In the genomic region with DNA sequence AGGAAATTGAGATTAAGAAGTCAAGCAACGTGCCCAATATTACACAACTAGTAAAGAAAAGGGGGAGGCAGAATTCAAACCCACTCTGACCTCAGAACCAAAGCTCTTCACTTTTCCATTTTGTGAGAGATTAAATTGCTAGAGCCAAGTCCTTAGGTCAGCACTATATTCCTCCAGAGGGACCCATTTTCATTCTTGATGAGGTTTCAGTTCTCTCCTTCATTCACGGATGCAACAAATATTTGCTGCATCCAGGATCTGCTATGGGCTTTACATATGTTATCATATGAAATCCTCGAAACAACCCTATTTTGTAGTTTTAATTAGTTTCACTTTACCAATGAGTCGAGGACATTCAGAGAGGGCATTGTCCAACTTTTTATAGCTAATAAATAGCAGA, we compare ENCODE assay signal across 3 cellular contexts.
A peak's percentile ranks its signal among the peaks of the same experiment; 100 is the strongest.
TF ChIP-seq lines count a peak whose summit lies in the region.

No MANE protein-coding gene starts in this region.

TF ChIP-seq in HCT116, 20 proteins besides CTCF, POLR2A, EP300 and RAD21 (continues in another document):
- TF ChIP-seq EZH2 (IDR thresholded peaks at IDR 0.05): no peak
- TF ChIP-seq SRF (IDR thresholded peaks at IDR 0.05; ENCODE audit: low read depth): no peak
- no peak for TF ChIP-seq ELF1 (IDR thresholded peaks at IDR 0.05; ENCODE audit: borderline replicate concordance, low read depth)
- no peak for TF ChIP-seq TCF7L2 (IDR thresholded peaks at IDR 0.05; ENCODE audit: borderline replicate concordance, extremely low read depth, insufficient read depth, insufficient read length)
- no peak for TF ChIP-seq SIN3A (IDR thresholded peaks at IDR 0.05; ENCODE audit: low read depth)
- TF ChIP-seq JUND (IDR thresholded peaks at IDR 0.05): no peak
- TF ChIP-seq YY1 (IDR thresholded peaks at IDR 0.05; ENCODE audit: extremely low read depth, insufficient replicate concordance, low read depth, low read length): no peak
- no peak for TF ChIP-seq SP1 (IDR thresholded peaks at IDR 0.05; ENCODE audit: low read depth)
- no peak for TF ChIP-seq ZNF274 (IDR thresholded peaks at IDR 0.05; ENCODE audit: low read depth, low read length)
- TF ChIP-seq EGR1 (IDR thresholded peaks at IDR 0.05; ENCODE audit: low read depth): no peak
- no peak for TF ChIP-seq EZH2phosphoT487 (IDR thresholded peaks at IDR 0.05; ENCODE audit: borderline replicate concordance)
- TF ChIP-seq, protein P1, sequence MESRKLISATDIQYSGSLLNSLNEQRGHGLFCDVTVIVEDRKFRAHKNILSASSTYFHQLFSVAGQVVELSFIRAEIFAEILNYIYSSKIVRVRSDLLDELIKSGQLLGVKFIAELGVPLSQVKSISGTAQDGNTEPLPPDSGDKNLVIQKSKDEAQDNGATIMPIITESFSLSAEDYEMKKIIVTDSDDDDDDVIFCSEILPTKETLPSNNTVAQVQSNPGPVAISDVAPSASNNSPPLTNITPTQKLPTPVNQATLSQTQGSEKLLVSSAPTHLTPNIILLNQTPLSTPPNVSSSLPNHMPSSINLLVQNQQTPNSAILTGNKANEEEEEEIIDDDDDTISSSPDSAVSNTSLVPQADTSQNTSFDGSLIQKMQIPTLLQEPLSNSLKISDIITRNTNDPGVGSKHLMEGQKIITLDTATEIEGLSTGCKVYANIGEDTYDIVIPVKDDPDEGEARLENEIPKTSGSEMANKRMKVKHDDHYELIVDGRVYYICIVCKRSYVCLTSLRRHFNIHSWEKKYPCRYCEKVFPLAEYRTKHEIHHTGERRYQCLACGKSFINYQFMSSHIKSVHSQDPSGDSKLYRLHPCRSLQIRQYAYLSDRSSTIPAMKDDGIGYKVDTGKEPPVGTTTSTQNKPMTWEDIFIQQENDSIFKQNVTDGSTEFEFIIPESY (IDR thresholded peaks at IDR 0.05; ENCODE audit: extremely low read depth, insufficient replicate concordance, low read length): no peak
- TF ChIP-seq, protein P2, sequence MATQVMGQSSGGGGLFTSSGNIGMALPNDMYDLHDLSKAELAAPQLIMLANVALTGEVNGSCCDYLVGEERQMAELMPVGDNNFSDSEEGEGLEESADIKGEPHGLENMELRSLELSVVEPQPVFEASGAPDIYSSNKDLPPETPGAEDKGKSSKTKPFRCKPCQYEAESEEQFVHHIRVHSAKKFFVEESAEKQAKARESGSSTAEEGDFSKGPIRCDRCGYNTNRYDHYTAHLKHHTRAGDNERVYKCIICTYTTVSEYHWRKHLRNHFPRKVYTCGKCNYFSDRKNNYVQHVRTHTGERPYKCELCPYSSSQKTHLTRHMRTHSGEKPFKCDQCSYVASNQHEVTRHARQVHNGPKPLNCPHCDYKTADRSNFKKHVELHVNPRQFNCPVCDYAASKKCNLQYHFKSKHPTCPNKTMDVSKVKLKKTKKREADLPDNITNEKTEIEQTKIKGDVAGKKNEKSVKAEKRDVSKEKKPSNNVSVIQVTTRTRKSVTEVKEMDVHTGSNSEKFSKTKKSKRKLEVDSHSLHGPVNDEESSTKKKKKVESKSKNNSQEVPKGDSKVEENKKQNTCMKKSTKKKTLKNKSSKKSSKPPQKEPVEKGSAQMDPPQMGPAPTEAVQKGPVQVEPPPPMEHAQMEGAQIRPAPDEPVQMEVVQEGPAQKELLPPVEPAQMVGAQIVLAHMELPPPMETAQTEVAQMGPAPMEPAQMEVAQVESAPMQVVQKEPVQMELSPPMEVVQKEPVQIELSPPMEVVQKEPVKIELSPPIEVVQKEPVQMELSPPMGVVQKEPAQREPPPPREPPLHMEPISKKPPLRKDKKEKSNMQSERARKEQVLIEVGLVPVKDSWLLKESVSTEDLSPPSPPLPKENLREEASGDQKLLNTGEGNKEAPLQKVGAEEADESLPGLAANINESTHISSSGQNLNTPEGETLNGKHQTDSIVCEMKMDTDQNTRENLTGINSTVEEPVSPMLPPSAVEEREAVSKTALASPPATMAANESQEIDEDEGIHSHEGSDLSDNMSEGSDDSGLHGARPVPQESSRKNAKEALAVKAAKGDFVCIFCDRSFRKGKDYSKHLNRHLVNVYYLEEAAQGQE (IDR thresholded peaks at IDR 0.05; ENCODE audit: low read depth): no peak
- TF ChIP-seq, protein P3, sequence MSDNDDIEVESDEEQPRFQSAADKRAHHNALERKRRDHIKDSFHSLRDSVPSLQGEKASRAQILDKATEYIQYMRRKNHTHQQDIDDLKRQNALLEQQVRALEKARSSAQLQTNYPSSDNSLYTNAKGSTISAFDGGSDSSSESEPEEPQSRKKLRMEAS (IDR thresholded peaks at IDR 0.05): no peak
- TF ChIP-seq, protein P4, sequence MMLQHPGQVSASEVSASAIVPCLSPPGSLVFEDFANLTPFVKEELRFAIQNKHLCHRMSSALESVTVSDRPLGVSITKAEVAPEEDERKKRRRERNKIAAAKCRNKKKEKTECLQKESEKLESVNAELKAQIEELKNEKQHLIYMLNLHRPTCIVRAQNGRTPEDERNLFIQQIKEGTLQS (IDR thresholded peaks at IDR 0.05): no peak

TF ChIP-seq in HepG2, 621 proteins besides CTCF, POLR2A, EP300 and RAD21:
- TF ChIP-seq, protein P5, sequence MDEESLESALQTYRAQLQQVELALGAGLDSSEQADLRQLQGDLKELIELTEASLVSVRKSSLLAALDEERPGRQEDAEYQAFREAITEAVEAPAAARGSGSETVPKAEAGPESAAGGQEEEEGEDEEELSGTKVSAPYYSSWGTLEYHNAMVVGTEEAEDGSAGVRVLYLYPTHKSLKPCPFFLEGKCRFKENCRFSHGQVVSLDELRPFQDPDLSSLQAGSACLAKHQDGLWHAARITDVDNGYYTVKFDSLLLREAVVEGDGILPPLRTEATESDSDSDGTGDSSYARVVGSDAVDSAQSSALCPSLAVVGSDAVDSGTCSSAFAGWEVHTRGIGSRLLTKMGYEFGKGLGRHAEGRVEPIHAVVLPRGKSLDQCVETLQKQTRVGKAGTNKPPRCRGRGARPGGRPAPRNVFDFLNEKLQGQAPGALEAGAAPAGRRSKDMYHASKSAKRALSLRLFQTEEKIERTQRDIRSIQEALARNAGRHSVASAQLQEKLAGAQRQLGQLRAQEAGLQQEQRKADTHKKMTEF (CRISPR knock-in tag; IDR thresholded peaks at IDR 0.05): no peak
- TF ChIP-seq ZNF570 (CRISPR knock-in tag; IDR thresholded peaks at IDR 0.05; ENCODE audit: borderline replicate concordance) (no peak), MAFK (conservative IDR thresholded peaks at IDR 0.05 in 1 of 2, IDR thresholded peaks at IDR 0.05 in 1 of 2; ENCODE audit: low read length in 2 of 2) (peak in 1 of 2 experiments; percentile 6; a peak in 1 of 4 replicates), NR2F6 (IDR thresholded peaks at IDR 0.05) (no peak), NR2F6 (CRISPR knock-in tag; IDR thresholded peaks at IDR 0.05) (no peak), EHMT2 (IDR thresholded peaks at IDR 0.05; ENCODE audit: borderline replicate concordance, low read depth, low read length) (no peak)

TF ChIP-seq in GM12891, 5 proteins besides CTCF, POLR2A, EP300 and RAD21:
- no peak for TF ChIP-seq POU2F2 (IDR thresholded peaks at IDR 0.05; ENCODE audit: low read depth, low read length)
- TF ChIP-seq SPI1 (IDR thresholded peaks at IDR 0.05; ENCODE audit: low read depth, low read length): no peak
- no peak for TF ChIP-seq PAX5 (IDR thresholded peaks at IDR 0.05; ENCODE audit: insufficient read depth, low read length, severe bottlenecking)
- no peak for TF ChIP-seq TAF1 (IDR thresholded peaks at IDR 0.05; ENCODE audit: low read depth, low read length)
- TF ChIP-seq POLR2AphosphoS5 (IDR thresholded peaks at IDR 0.05; ENCODE audit: low read depth, low read length): no peak
